In the genomic region with DNA sequence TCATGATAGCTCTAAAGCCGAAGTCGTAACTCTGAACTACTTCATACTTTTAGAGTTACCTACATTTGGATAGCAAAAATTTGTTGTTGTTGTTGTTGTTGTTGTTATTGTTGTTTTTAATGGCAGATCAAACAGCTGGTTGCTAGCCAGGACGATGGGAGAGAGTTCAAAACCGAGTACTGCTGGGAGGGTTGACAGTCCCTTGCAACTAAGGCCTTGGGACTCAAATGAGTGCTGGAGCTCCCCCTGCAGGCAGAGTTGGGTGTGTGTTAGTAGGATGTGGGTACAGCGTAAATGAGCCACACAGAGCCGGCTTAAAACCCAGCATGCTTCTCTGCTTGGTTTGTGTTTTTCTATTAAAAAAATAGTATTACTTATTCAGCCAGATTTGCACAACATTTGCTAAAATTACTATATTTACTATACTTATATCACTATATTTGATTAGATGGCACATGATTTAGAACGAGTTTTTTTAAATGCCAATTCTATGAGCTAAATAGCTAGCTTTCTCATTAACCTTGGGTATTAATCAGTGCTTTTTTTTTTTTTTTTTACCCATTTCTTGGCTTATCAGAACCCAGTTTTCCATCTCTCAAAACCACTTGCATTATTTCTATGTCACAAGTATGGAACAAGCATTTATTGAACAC, we compare ENCODE assay signal across 9 cellular contexts.
DNase-seq lines count a peak whose midpoint lies in the region; ATAC-seq and TF ChIP-seq lines count a peak whose summit lies in the region.
"Had no signal": no experiment of that assay in that cellular context is flagged by ENCODE, and none has a peak within 500 bp of the region (broad histone marks: within the 10 kb centered on the region; RNA-seq: fewer than 3 reads in every experiment).

No MANE protein-coding gene starts in this region.

- H3K9ac ChIP-seq in smooth muscle cell (ENCODE audit: low read depth): no peak overlapping the region
- H3K9ac ChIP-seq: BLaER1 had no signal

- H3K27ac ChIP-seq in smooth muscle cell (ENCODE audit: low read depth): no peak overlapping the region
- H3K27ac ChIP-seq: BLaER1 had no signal

- H3K4me1 ChIP-seq in smooth muscle cell (ENCODE audit: low read depth): no peaks in the 10 kb centered on the region
- H3K4me1 ChIP-seq: BLaER1 had no signal

- no peaks in the 10 kb centered on the region for H3K79me2 ChIP-seq in smooth muscle cell (ENCODE audit: low read depth)

- no peaks in the 10 kb centered on the region for H3K36me3 ChIP-seq in smooth muscle cell (ENCODE audit: low read depth)
- H3K36me3 ChIP-seq: BLaER1 had no signal

- no peaks in the 10 kb centered on the region for H3K27me3 ChIP-seq in smooth muscle cell (ENCODE audit: low read depth)
- H3K27me3 ChIP-seq: BLaER1 had no signal

- no peaks in the 10 kb centered on the region for H3K9me3 ChIP-seq in smooth muscle cell (replicated peaks; ENCODE audit: low read depth)
- H3K9me3 ChIP-seq: BLaER1 had no signal

- H2AFZ ChIP-seq in smooth muscle cell (ENCODE audit: low read depth): peak overlapping the region; percentile 10

- WGBS in smooth muscle cell (ENCODE audit: low lambda C conversion rate): 40% methylated on average over 7 of the region's 7 CpGs

- H3K4me3 ChIP-seq in smooth muscle cell: no peak overlapping the region
- H3K4me3 ChIP-seq: BLaER1 had no signal

- peak; percentile 84 for TF ChIP-seq CTCF in smooth muscle cell (IDR thresholded peaks at IDR 0.05; ENCODE audit: borderline replicate concordance, insufficient read depth, poor library complexity, severe bottlenecking)

- DNase-seq in SIG-M5 treated with dmso at 0.1 percent for 504 hours (lab: John Stamatoyannopoulos, UW; ENCODE audit: unreplicated experiment): peak; percentile 96
- DNase-seq in SIG-M5 (lab: John Stamatoyannopoulos, UW): no peak
- peak; percentile 69 for DNase-seq in NCI-H2029 treated with DMSO at 0.1 percent for 48 hours (lab: John Stamatoyannopoulos, UW)
- DNase-seq in T1000 (lab: John Stamatoyannopoulos, UW): peak; percentile 69
- DNase-seq in astrocyte of the hippocampus (ENCODE audit: low read depth, low spot score): peak; percentile 92
- DNase-seq in hippocampal formation (lab: John Stamatoyannopoulos, UW): peak; percentile 70 to 76
- DNase-seq in smooth muscle cell (lab: John Stamatoyannopoulos, UW; ENCODE audit: unreplicated experiment): peak; percentile 52

- ATAC-seq in HG02970 (IDR thresholded peaks at IDR 0.05; ENCODE audit: low FRiP score, unreplicated experiment): peak; percentile 56

- no peaks in the 10 kb centered on the region for H4K20me1 ChIP-seq in smooth muscle cell (ENCODE audit: low read depth)
- H4K20me1 ChIP-seq: BLaER1 had no signal

- H3K4me2 ChIP-seq in smooth muscle cell: no peak overlapping the region
- H3K4me2 ChIP-seq: BLaER1 had no signal

- no peaks in the 10 kb centered on the region for H3F3A ChIP-seq in smooth muscle cell (ENCODE audit: low read depth)
